In genomic region chr14:70735043-70735442, GRCh38 we compare ENCODE assay signal across 23 cellular contexts.
DNase-seq lines count a peak whose midpoint lies in the region; ATAC-seq and TF ChIP-seq lines count a peak whose summit lies in the region.
"Had no signal": no experiment of that assay in that cellular context is flagged by ENCODE, and none has a peak within 500 bp of the region (broad histone marks: within the 10 kb centered on the region; RNA-seq: fewer than 3 reads in every experiment).

No MANE protein-coding gene starts in this region.

- peaks cover 12% of the 10 kb centered on the region for H3K36me3 Mint-ChIP-seq in T-helper 2 cell treated with Interferon-gamma antibody and Interleukin-4, amounts not matched to agents 5 μg/mL and 100 μg/mL, for 36 hours (ENCODE audit: low read depth)

- no peak overlapping the region for H3K4me3 Mint-ChIP-seq in T-helper 2 cell treated with Interferon-gamma antibody and Interleukin-4, amounts not matched to agents 5 μg/mL and 100 μg/mL, for 36 hours
- H3K4me3 Mint-ChIP-seq: WTC11 had no signal

- DNase-seq in D341Med (ENCODE audit: low spot score), result peak; percentile 84
- peak; percentile 56 for DNase-seq in NCI-H1092 (lab: John Stamatoyannopoulos, UW)
- peak; percentile 96 for DNase-seq in NCI-H524 treated with DMSO at 0.1 percent for 48 hours (lab: John Stamatoyannopoulos, UW)
- DNase-seq in choroid plexus epithelial cell (ENCODE audit: low read depth), result peak; percentile 38
- no peak for DNase-seq in T-helper 2 cell treated with Interferon-gamma antibody and Interleukin-4, amounts not matched to agents 5 μg/mL and 100 μg/mL, for 36 hours (ENCODE audit: low spot score)
- no peak for DNase-seq in DMS53 (lab: John Stamatoyannopoulos, UW)
- no peak for DNase-seq in RPMI8226
- DNase-seq: activated CD8-positive, alpha-beta memory T cell treated with anti-CD3 and anti-CD28 coated beads for 24 hours; DND-41; erythroblast; kidney glomerular epithelial cell; midbrain; NCI-H146; nucleus accumbens; right lobe of liver; stimulated activated CD4-positive, alpha-beta T cell treated with anti-CD3 and anti-CD28 coated beads, Interleukin-4, amount 100 ng/mL, for 1 hour; SW 1271; thyroid gland had no signal

- H3K4me3 ChIP-seq in choroid plexus epithelial cell (ENCODE audit: low read depth, low read length), result no peak overlapping the region
- H3K4me3 ChIP-seq: coronary artery, GM12878, right lobe of liver, thyroid gland had no signal

- no peaks in the 10 kb centered on the region for H3K27me3 Mint-ChIP-seq in T-helper 2 cell treated with Interferon-gamma antibody and Interleukin-4, amounts not matched to agents 5 μg/mL and 100 μg/mL, for 36 hours (ENCODE audit: low read depth)

- no peaks in the 10 kb centered on the region for H3K9me3 Mint-ChIP-seq in T-helper 2 cell treated with Interferon-gamma antibody and Interleukin-4, amounts not matched to agents 5 μg/mL and 100 μg/mL, for 36 hours
- H3K9me3 Mint-ChIP-seq: WTC11 had no signal

- no peak for TF ChIP-seq CTCF in choroid plexus epithelial cell (conservative IDR thresholded peaks at IDR 0.05; ENCODE audit: low read depth, low read length)

- no peak overlapping the region for H3K27ac Mint-ChIP-seq in T-helper 2 cell treated with Interferon-gamma antibody and Interleukin-4, amounts not matched to agents 5 μg/mL and 100 μg/mL, for 36 hours
- H3K27ac Mint-ChIP-seq: WTC11 had no signal

- no peaks in the 10 kb centered on the region for H3K4me1 Mint-ChIP-seq in T-helper 2 cell treated with Interferon-gamma antibody and Interleukin-4, amounts not matched to agents 5 μg/mL and 100 μg/mL, for 36 hours (ENCODE audit: low read depth)
- H3K4me1 Mint-ChIP-seq: WTC11 had no signal

- no peak for ATAC-seq in GM21447 (IDR thresholded peaks at IDR 0.05; ENCODE audit: unreplicated experiment)
- ATAC-seq: GM12878, HCT116, right lobe of liver, WTC11 had no signal

Comparison
In these comparisons a context has a peak if more than half of its experiments do, and no peak if none do; other contexts are left out.
1. DNase-seq: peak in D341Med (single experiment), NCI-H1092 (single experiment), NCI-H524 treated with DMSO at 0.1 percent for 48 hours (single experiment) and choroid plexus epithelial cell (single experiment); none in T-helper 2 cell treated with Interferon-gamma antibody and Interleukin-4, amounts not matched to agents 5 μg/mL and 100 μg/mL, for 36 hours (single experiment), DMS53 (single experiment) and RPMI8226 (single experiment).